Comparison of ENCODE assay signal across 1 cellular context in genomic region chr9:108166509-108166908, GRCh38.
TF ChIP-seq lines count a peak whose summit lies in the region.

No MANE protein-coding gene starts in this region.

TF ChIP-seq in HepG2, 621 proteins besides CTCF, POLR2A, EP300 and RAD21 (continued from another document and continues in another):
- TF ChIP-seq KIAA2018 (CRISPR knock-in tag; IDR thresholded peaks at IDR 0.05; ENCODE audit: borderline replicate concordance) (no peak), AGO2 (optimal IDR thresholded peaks at IDR 0.05; ENCODE audit: low read depth, low read length) (no peak), SOX13 (IDR thresholded peaks at IDR 0.05) (no peak), SOX13 (CRISPR knock-in tag; conservative IDR thresholded peaks at IDR 0.05 in 1 of 2, IDR thresholded peaks at IDR 0.05 in 1 of 2) (peak in 1 of 2 experiments; percentile 53; a peak in 1 of 4 replicates), PAXIP1 (CRISPR knock-in tag; conservative IDR thresholded peaks at IDR 0.05) (0 out of 2 replicates have a peak, but pooled peaks have one; percentile 18), ELF1 (CRISPR knock-in tag; IDR thresholded peaks at IDR 0.05) (no peak), ASH2L (IDR thresholded peaks at IDR 0.05; ENCODE audit: insufficient read length, low read depth, low read length) (peak; percentile 50), ZNF354B (CRISPR knock-in tag; IDR thresholded peaks at IDR 0.05) (no peak), ZC3H13 (CRISPR knock-in tag; IDR thresholded peaks at IDR 0.05) (no peak), SP1 (IDR thresholded peaks at IDR 0.05) (no peak), SP1 (CRISPR knock-in tag; IDR thresholded peaks at IDR 0.05) (no peak), SOX5 (CRISPR knock-in tag; IDR thresholded peaks at IDR 0.05; ENCODE audit: borderline replicate concordance) (peak; percentile 48; the same call in 1 of the 2 replicates), ARID5B (CRISPR knock-in tag; IDR thresholded peaks at IDR 0.05) (0 out of 2 replicates have a peak, but pooled peaks have one; percentile 18), ZNF331 (CRISPR knock-in tag; IDR thresholded peaks at IDR 0.05) (no peak), NR1H2 (CRISPR knock-in tag; IDR thresholded peaks at IDR 0.05; ENCODE audit: borderline replicate concordance, low read depth) (no peak), NPAS2 (CRISPR knock-in tag; IDR thresholded peaks at IDR 0.05; ENCODE audit: borderline replicate concordance) (no peak)
- TF ChIP-seq, protein P1, sequence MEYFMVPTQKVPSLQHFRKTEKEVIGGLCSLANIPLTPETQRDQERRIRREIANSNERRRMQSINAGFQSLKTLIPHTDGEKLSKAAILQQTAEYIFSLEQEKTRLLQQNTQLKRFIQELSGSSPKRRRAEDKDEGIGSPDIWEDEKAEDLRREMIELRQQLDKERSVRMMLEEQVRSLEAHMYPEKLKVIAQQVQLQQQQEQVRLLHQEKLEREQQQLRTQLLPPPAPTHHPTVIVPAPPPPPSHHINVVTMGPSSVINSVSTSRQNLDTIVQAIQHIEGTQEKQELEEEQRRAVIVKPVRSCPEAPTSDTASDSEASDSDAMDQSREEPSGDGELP (IDR thresholded peaks at IDR 0.05; ENCODE audit: borderline replicate concordance, low read depth), result no peak
- TF ChIP-seq, protein P2, sequence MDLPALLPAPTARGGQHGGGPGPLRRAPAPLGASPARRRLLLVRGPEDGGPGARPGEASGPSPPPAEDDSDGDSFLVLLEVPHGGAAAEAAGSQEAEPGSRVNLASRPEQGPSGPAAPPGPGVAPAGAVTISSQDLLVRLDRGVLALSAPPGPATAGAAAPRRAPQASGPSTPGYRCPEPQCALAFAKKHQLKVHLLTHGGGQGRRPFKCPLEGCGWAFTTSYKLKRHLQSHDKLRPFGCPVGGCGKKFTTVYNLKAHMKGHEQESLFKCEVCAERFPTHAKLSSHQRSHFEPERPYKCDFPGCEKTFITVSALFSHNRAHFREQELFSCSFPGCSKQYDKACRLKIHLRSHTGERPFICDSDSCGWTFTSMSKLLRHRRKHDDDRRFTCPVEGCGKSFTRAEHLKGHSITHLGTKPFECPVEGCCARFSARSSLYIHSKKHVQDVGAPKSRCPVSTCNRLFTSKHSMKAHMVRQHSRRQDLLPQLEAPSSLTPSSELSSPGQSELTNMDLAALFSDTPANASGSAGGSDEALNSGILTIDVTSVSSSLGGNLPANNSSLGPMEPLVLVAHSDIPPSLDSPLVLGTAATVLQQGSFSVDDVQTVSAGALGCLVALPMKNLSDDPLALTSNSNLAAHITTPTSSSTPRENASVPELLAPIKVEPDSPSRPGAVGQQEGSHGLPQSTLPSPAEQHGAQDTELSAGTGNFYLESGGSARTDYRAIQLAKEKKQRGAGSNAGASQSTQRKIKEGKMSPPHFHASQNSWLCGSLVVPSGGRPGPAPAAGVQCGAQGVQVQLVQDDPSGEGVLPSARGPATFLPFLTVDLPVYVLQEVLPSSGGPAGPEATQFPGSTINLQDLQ (CRISPR knock-in tag; IDR thresholded peaks at IDR 0.05), result no peak
- TF ChIP-seq, protein P3, sequence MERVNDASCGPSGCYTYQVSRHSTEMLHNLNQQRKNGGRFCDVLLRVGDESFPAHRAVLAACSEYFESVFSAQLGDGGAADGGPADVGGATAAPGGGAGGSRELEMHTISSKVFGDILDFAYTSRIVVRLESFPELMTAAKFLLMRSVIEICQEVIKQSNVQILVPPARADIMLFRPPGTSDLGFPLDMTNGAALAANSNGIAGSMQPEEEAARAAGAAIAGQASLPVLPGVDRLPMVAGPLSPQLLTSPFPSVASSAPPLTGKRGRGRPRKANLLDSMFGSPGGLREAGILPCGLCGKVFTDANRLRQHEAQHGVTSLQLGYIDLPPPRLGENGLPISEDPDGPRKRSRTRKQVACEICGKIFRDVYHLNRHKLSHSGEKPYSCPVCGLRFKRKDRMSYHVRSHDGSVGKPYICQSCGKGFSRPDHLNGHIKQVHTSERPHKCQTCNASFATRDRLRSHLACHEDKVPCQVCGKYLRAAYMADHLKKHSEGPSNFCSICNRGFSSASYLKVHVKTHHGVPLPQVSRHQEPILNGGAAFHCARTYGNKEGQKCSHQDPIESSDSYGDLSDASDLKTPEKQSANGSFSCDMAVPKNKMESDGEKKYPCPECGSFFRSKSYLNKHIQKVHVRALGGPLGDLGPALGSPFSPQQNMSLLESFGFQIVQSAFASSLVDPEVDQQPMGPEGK (CRISPR knock-in tag; IDR thresholded peaks at IDR 0.05), result no peak
- TF ChIP-seq, protein P4, sequence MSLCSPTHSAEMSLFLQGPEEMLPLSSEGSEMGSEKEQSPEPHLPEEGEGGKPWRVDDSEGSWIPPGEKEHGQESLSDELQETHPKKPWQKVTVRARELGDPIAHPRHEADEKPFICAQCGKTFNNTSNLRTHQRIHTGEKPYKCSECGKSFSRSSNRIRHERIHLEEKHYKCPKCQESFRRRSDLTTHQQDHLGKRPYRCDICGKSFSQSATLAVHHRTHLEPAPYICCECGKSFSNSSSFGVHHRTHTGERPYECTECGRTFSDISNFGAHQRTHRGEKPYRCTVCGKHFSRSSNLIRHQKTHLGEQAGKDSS (CRISPR knock-in tag; IDR thresholded peaks at IDR 0.05; ENCODE audit: borderline replicate concordance, low read depth), result no peak
- TF ChIP-seq, protein P5, sequence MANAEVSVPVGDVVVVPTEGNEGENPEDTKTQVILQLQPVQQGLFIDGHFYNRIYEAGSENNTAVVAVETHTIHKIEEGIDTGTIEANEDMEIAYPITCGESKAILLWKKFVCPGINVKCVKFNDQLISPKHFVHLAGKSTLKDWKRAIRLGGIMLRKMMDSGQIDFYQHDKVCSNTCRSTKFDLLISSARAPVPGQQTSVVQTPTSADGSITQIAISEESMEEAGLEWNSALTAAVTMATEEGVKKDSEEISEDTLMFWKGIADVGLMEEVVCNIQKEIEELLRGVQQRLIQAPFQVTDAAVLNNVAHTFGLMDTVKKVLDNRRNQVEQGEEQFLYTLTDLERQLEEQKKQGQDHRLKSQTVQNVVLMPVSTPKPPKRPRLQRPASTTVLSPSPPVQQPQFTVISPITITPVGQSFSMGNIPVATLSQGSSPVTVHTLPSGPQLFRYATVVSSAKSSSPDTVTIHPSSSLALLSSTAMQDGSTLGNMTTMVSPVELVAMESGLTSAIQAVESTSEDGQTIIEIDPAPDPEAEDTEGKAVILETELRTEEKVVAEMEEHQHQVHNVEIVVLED (CRISPR knock-in tag; IDR thresholded peaks at IDR 0.05; ENCODE audit: borderline replicate concordance), result no peak
